In genomic region chr9:4922730-4923129, GRCh38 we compare ENCODE assay signal across 25 cellular contexts.
DNase-seq lines count a peak whose midpoint lies in the region; ATAC-seq and TF ChIP-seq lines count a peak whose summit lies in the region.
"Had no signal": no experiment of that assay in that cellular context is flagged by ENCODE, and none has a peak within 500 bp of the region (broad histone marks: within the 10 kb centered on the region; RNA-seq: fewer than 3 reads in every experiment).

No MANE protein-coding gene starts in this region.

- H3K4me1 ChIP-seq in gastrocnemius medialis = peaks cover 34 to 46% of the 10 kb centered on the region in 2 donors
- H3K4me1 ChIP-seq: Peyer's patch had no signal

- in situ Hi-C loops in gastrocnemius medialis (cut with MboI; ENCODE audit: low sequenced_read_pairs in 4 of 4) = no loop called here

- H3K4me3 ChIP-seq in gastrocnemius medialis = no peak overlapping the region
- H3K4me3 ChIP-seq: GM12878, Peyer's patch had no signal

- TF ChIP-seq CTCF in gastrocnemius medialis (IDR thresholded peaks at IDR 0.05 in 4 of 5, conservative IDR thresholded peaks at IDR 0.05 in 1 of 5) = no peak

- CTCF ChIA-PET in activated CD4-positive, alpha-beta T cell treated with anti-CD3 and anti-CD28 coated beads for 36 hours (lab: Charles Lee) = interaction anchor here (5.2 kb wide), 1 partner anchor 162 kb away, joined by 35 read pairs; no protein-coding TSS in a partner anchor

- no peak for TF ChIP-seq POLR2A in gastrocnemius medialis (IDR thresholded peaks at IDR 0.05)

- no peaks in the 10 kb centered on the region for H3K9me3 Mint-ChIP-seq in activated CD4-positive, alpha-beta T cell treated with anti-CD3 and anti-CD28 coated beads for 36 hours (ENCODE audit: low read depth)
- H3K9me3 Mint-ChIP-seq: CD8-positive, alpha-beta T cell had no signal

- H3K27me3 ChIP-seq in gastrocnemius medialis = no peaks in the 10 kb centered on the region
- H3K27me3 ChIP-seq: Peyer's patch had no signal

- no peaks in the 10 kb centered on the region for H3K36me3 ChIP-seq in gastrocnemius medialis
- H3K36me3 ChIP-seq: Peyer's patch had no signal

- no peaks in the 10 kb centered on the region for H3K27me3 Mint-ChIP-seq in activated CD4-positive, alpha-beta T cell treated with anti-CD3 and anti-CD28 coated beads for 36 hours

- intact Hi-C loops in activated CD4-positive, alpha-beta T cell treated with anti-CD3 and anti-CD28 coated beads for 36 hours (cut with DNase I, micrococcal nuclease) = no loop called here
- intact Hi-C loops in gastrocnemius medialis (cut with DNase I; ENCODE audit: low total_unique reads) = no loop called here

- no peak for ATAC-seq in activated CD4-positive, alpha-beta T cell treated with anti-CD3 and anti-CD28 coated beads for 36 hours
- ATAC-seq in left lobe of liver (peak; percentile 33), gastrocnemius medialis (peak in 1 of 2 donors; percentile 33), GM19467 (IDR thresholded peaks at IDR 0.05; ENCODE audit: unreplicated experiment) (no peak), GM19351 (IDR thresholded peaks at IDR 0.05; ENCODE audit: unreplicated experiment) (no peak)
- ATAC-seq: CD8-positive, alpha-beta T cell; GM12878 had no signal

- H3K4me3 Mint-ChIP-seq in activated CD4-positive, alpha-beta T cell treated with anti-CD3 and anti-CD28 coated beads for 36 hours = no peak overlapping the region
- H3K4me3 Mint-ChIP-seq: CD8-positive, alpha-beta T cell had no signal

- peak overlapping the region; percentile 72 to 83 (median 80) for H3K27ac ChIP-seq in gastrocnemius medialis
- H3K27ac ChIP-seq: Peyer's patch had no signal

- no peaks in the 10 kb centered on the region for H3K36me3 Mint-ChIP-seq in activated CD4-positive, alpha-beta T cell treated with anti-CD3 and anti-CD28 coated beads for 36 hours (ENCODE audit: low read depth)
- H3K36me3 Mint-ChIP-seq: CD8-positive, alpha-beta T cell had no signal

- H3K27ac Mint-ChIP-seq in activated CD4-positive, alpha-beta T cell treated with anti-CD3 and anti-CD28 coated beads for 36 hours = peak overlapping the region; percentile 9
- H3K27ac Mint-ChIP-seq: CD8-positive, alpha-beta T cell had no signal

- POLR2A ChIA-PET in activated CD4-positive, alpha-beta T cell treated with anti-CD3 and anti-CD28 coated beads for 36 hours (lab: Charles Lee) = no interaction called here

- H3K4me1 Mint-ChIP-seq in activated CD4-positive, alpha-beta T cell treated with anti-CD3 and anti-CD28 coated beads for 36 hours = peaks cover 14% of the 10 kb centered on the region

- H3K9me3 ChIP-seq in gastrocnemius medialis = no peaks in the 10 kb centered on the region
- H3K9me3 ChIP-seq: Peyer's patch had no signal

- no peak for DNase-seq in activated CD4-positive, alpha-beta T cell treated with anti-CD3 and anti-CD28 coated beads for 36 hours
- DNase-seq in activated CD4-positive, alpha-beta T cell treated with anti-CD3 and anti-CD28 coated beads, Interleukin-2, amount 50 U/mL, for 1 hour = no peak
- no peak for DNase-seq in left lobe of liver (ENCODE audit: low spot score)
- no peak for DNase-seq in gastrocnemius medialis
- DNase-seq in SKM-1 (lab: John Stamatoyannopoulos, UW; ENCODE audit: unreplicated experiment) = no peak
- DNase-seq: 8988T; AML-193; C1 segment of cervical spinal cord; CD8-positive, alpha-beta T cell; DND-41; GOT3; HCEC 1CT; KBM-7; MM.1S; NCI-H1048; NCI-H1417 treated with DMSO at 0.1 percent for 48 hours; NCI-H1930; NCI-H2227 treated with DMSO at 0.1 percent for 48 hours; NCI-H510A; NCI-H748 treated with DMSO at 0.1 percent for 48 hours; NK-92 treated with Interleukin-12 subunit alpha and Interleukin-12 subunit beta, amount 100 ng/mL, for 24 hours; Peyer's patch had no signal
